16 cellular contexts compared by ENCODE assay signal in genomic region chr14:96888158-96888557, GRCh38.
A peak's percentile ranks its signal among the peaks of the same experiment; 100 is the strongest.
DNase-seq lines count a peak whose midpoint lies in the region; ATAC-seq, FAIRE-seq and TF ChIP-seq lines count a peak whose summit lies in the region.
"Had no signal": no experiment of that assay in that cellular context is flagged by ENCODE, and none has a peak within 500 bp of the region (broad histone marks: within the 10 kb centered on the region; RNA-seq: fewer than 3 reads in every experiment).

No MANE protein-coding gene starts in this region.

- CTCF ChIA-PET in CD4-positive, alpha-beta memory T cell (lab: Charles Lee; ENCODE audit: partially characterized antibody): no interaction called here

- H3K27me3 ChIP-seq in MM.1S (replicated peaks; ENCODE audit: insufficient read depth, low read length): no peaks in the 10 kb centered on the region
- no peaks in the 10 kb centered on the region for H3K27me3 ChIP-seq in CD4-positive, alpha-beta memory T cell (ENCODE audit: insufficient read depth, low read length)
- H3K27me3 ChIP-seq in adrenal gland: no peaks in the 10 kb centered on the region
- H3K27me3 ChIP-seq: neutrophil had no signal

- peak overlapping the region; percentile 29; the same call in 1 of the 2 replicates for H3K4me2 ChIP-seq in MM.1S (ENCODE audit: low read depth, low read length)

- DNase-seq in GM18507 (ENCODE audit: extremely low spot score, insufficient read length, low read depth) (no peak), MM.1S (peak; percentile 79), Ammon's horn (ENCODE audit: low spot score) (no peak), omental fat pad (ENCODE audit: low spot score) (no peak), adrenal gland (no peak)
- DNase-seq in CD4-positive, alpha-beta memory T cell: no peak
- DNase-seq: activated CD4-positive, alpha-beta T cell treated with anti-CD3 and anti-CD28 coated beads for 48 hours; activated naive CD4-positive, alpha-beta T cell treated with Interleukin-2 at 50 U/mL for 16 hours; kidney glomerular epithelial cell; NCI-H526 treated with DMSO at 0.1 percent for 48 hours; stimulated activated CD4-positive, alpha-beta T cell treated with anti-CD3 and anti-CD28 coated beads, Interleukin-15, amount 100 ng/mL, for 24 hours had no signal

- ATAC-seq in GM19468 (IDR thresholded peaks at IDR 0.05; ENCODE audit: extremely low read depth, unreplicated experiment): peak; percentile 71
- ATAC-seq in HG02938 (IDR thresholded peaks at IDR 0.05; ENCODE audit: unreplicated experiment): peak; percentile 92
- ATAC-seq in omental fat pad (ENCODE audit: low FRiP score): no peak
- ATAC-seq: stimulated activated memory B cell treated with anti-CD40 and anti-IgM and Interleukin-4, amounts not matched to agents 10 μg/mL and 1 μg/mL and 100 μg/mL, for 72 hours had no signal

- no peaks in the 10 kb centered on the region for H3K36me3 ChIP-seq in MM.1S (replicated peaks; ENCODE audit: insufficient read depth, low read length)
- no peaks in the 10 kb centered on the region for H3K36me3 ChIP-seq in CD4-positive, alpha-beta memory T cell (ENCODE audit: insufficient read depth, low read length)
- no peaks in the 10 kb centered on the region for H3K36me3 ChIP-seq in adrenal gland (replicated peaks in 1 of 2)
- H3K36me3 ChIP-seq: neutrophil had no signal

- H3K4me3 ChIP-seq in MM.1S (ENCODE audit: low read length) (no peak overlapping the region), adrenal gland (no peak overlapping the region)
- no peak overlapping the region for H3K4me3 ChIP-seq in CD4-positive, alpha-beta memory T cell (ENCODE audit: low read length in 2 of 2)

- no peak for TF ChIP-seq CTCF in MM.1S (IDR thresholded peaks at IDR 0.05; ENCODE audit: low read length)
- no peak for TF ChIP-seq CTCF in omental fat pad (IDR thresholded peaks at IDR 0.05)
- no peak for TF ChIP-seq CTCF in adrenal gland (IDR thresholded peaks at IDR 0.05)

- H3K9me3 ChIP-seq in MM.1S (replicated peaks; ENCODE audit: insufficient read depth, low read length): no peaks in the 10 kb centered on the region
- no peaks in the 10 kb centered on the region for H3K9me3 ChIP-seq in CD4-positive, alpha-beta memory T cell (ENCODE audit: control insufficient read depth in 1 of 2, low read length in 2 of 2)
- no peaks in the 10 kb centered on the region for H3K9me3 ChIP-seq in adrenal gland (replicated peaks in 1 of 3)
- H3K9me3 ChIP-seq: neutrophil had no signal

- no peaks in the 10 kb centered on the region for H3K9me3 Mint-ChIP-seq in CD4-positive, alpha-beta memory T cell
- H3K9me3 Mint-ChIP-seq: stimulated activated memory B cell treated with anti-CD40 and anti-IgM and Interleukin-4, amounts not matched to agents 10 μg/mL and 1 μg/mL and 100 μg/mL, for 72 hours had no signal

- TF ChIP-seq POLR2A in adrenal gland (IDR thresholded peaks at IDR 0.05): no peak

- no peaks in the 10 kb centered on the region for H4K20me1 ChIP-seq in MM.1S (ENCODE audit: insufficient read depth, low read length)

- H3K36me3 Mint-ChIP-seq in CD4-positive, alpha-beta memory T cell: peaks cover 4 to 12% of the 10 kb centered on the region in 2 donors

- H3K9ac ChIP-seq in MM.1S (ENCODE audit: low read length): peak overlapping the region; percentile 38; the same call in 1 of the 2 replicates

- WGBS in adrenal gland, 4 donors: 88 to 97% (median 95%) methylated on average over 1 of the region's 1 CpG

- peaks cover 22% of the 10 kb centered on the region for H3K4me1 ChIP-seq in MM.1S (ENCODE audit: low read length)
- H3K4me1 ChIP-seq in CD4-positive, alpha-beta memory T cell (ENCODE audit: insufficient read depth, low read length): no peaks in the 10 kb centered on the region
- H3K4me1 ChIP-seq in adrenal gland (replicated peaks in 1 of 2): no peaks in the 10 kb centered on the region

- H3F3A ChIP-seq in MM.1S (ENCODE audit: insufficient read depth, low read length): peaks cover 8% of the 10 kb centered on the region; the same call in 1 of the 2 replicates

- H3K9me2 ChIP-seq in MM.1S (replicated peaks; ENCODE audit: insufficient read depth, low read length): no peaks in the 10 kb centered on the region

- no peaks in the 10 kb centered on the region for H3K27me3 Mint-ChIP-seq in CD4-positive, alpha-beta memory T cell
- H3K27me3 Mint-ChIP-seq: B cell; stimulated activated memory B cell treated with anti-CD40 and anti-IgM and Interleukin-4, amounts not matched to agents 10 μg/mL and 1 μg/mL and 100 μg/mL, for 72 hours had no signal

- H3K4me3 Mint-ChIP-seq in CD4-positive, alpha-beta memory T cell: no peak overlapping the region
- H3K4me3 Mint-ChIP-seq: B cell; stimulated activated memory B cell treated with anti-CD40 and anti-IgM and Interleukin-4, amounts not matched to agents 10 μg/mL and 1 μg/mL and 100 μg/mL, for 72 hours had no signal

- FAIRE-seq in GM18507 (lab: Jason Lieb, UNC): peak; percentile 69

- no peak overlapping the region for H2AFZ ChIP-seq in MM.1S (ENCODE audit: low read length)

- POLR2A ChIA-PET in CD4-positive, alpha-beta memory T cell (lab: Charles Lee; ENCODE audit: partially characterized antibody): no interaction called here

- intact Hi-C loops in CD4-positive, alpha-beta memory T cell (cut with micrococcal nuclease): no loop called here
- intact Hi-C loops in adrenal gland (cut with DNase I): no loop called here

- H3K27ac Mint-ChIP-seq in CD4-positive, alpha-beta memory T cell: peak overlapping the region in 1 of 7 donors; percentile 73
- H3K27ac Mint-ChIP-seq: B cell; stimulated activated memory B cell treated with anti-CD40 and anti-IgM and Interleukin-4, amounts not matched to agents 10 μg/mL and 1 μg/mL and 100 μg/mL, for 72 hours had no signal

- no peaks in the 10 kb centered on the region for H3K79me2 ChIP-seq in MM.1S (ENCODE audit: low read length)

- H3K4me1 Mint-ChIP-seq in CD4-positive, alpha-beta memory T cell: peaks cover 0 to 3% (median 0%) of the 10 kb centered on the region in 4 donors
- H3K4me1 Mint-ChIP-seq: B cell; stimulated activated memory B cell treated with anti-CD40 and anti-IgM and Interleukin-4, amounts not matched to agents 10 μg/mL and 1 μg/mL and 100 μg/mL, for 72 hours had no signal

- peak overlapping the region; percentile 79 for H3K27ac ChIP-seq in MM.1S (ENCODE audit: low read length)
- H3K27ac ChIP-seq in CD4-positive, alpha-beta memory T cell (ENCODE audit: low read depth, low read length): no peak overlapping the region
- no peak overlapping the region for H3K27ac ChIP-seq in adrenal gland
- H3K27ac ChIP-seq: neutrophil had no signal
